ENCODE assay signal across 11 cellular contexts in genomic region chr2:75595541-75596395, GRCh38. TPM values are rescaled to one million over a fixed set of nuclear protein-coding genes. Genes with fewer than 3 reads are reported as not detected.
DNase-seq lines count a peak whose midpoint lies in the region; ATAC-seq and TF ChIP-seq lines count a peak whose summit lies in the region.
"Had no signal": no experiment of that assay in that cellular context is flagged by ENCODE, and none has a peak within 500 bp of the region (broad histone marks: within the 10 kb centered on the region; RNA-seq: fewer than 3 reads in every experiment).

No MANE protein-coding gene starts in this region.

- no peak for TF ChIP-seq CTCF in fibroblast of the aortic adventitia (IDR thresholded peaks at IDR 0.05; ENCODE audit: insufficient read depth, low read length)

- ATAC-seq in SK-N-SH treated with all-trans-retinoic acid at 6 μM for 48 hours = peak; percentile 89

- DNase-seq in H4 (ENCODE audit: low spot score) (peak; percentile 41), fibroblast of the aortic adventitia (ENCODE audit: low read depth) (peak; percentile 92), stromal cell of bone marrow (ENCODE audit: low read depth) (peak; percentile 75), NCI-H510A (lab: John Stamatoyannopoulos, UW) (no peak), activated T-cell treated with anti-CD3 and anti-CD28 coated beads for 4 hours (no peak)
- DNase-seq in activated T-cell treated with anti-CD3 and anti-CD28 coated beads, Interleukin-2, amount 50 U/mL, for 48 hours = no peak
- DNase-seq: DMS153, naive B cell, NCI-H1694, testis had no signal

- no peak overlapping the region for H3K4me3 ChIP-seq in fibroblast of the aortic adventitia (ENCODE audit: low read depth, low read length)
- H3K4me3 ChIP-seq: testis had no signal

TF ChIP-seq in SK-N-SH treated with all-trans-retinoic acid at 6 μM for 48 hours, 23 proteins besides CTCF, POLR2A, EP300 and RAD21:
- peak; percentile 84 for TF ChIP-seq ISL1 (CRISPR knock-in tag; IDR thresholded peaks at IDR 0.05)
- TF ChIP-seq CSRNP3 (CRISPR knock-in tag; IDR thresholded peaks at IDR 0.05) = no peak
- TF ChIP-seq CREB5 (CRISPR knock-in tag; IDR thresholded peaks at IDR 0.05; ENCODE audit: low read depth) = no peak

RNA-seq across cellular contexts. Expression of gene EVA1A, which starts 35.0 kb away (rescaled TPM):
- total RNA-seq in H4 (2014; rRNA removed; shearing (Covaris generic)) = 13.8 and 16.6 TPM in 2 replicates
- total RNA-seq in fibroblast of the aortic adventitia (ENCODE audit: low replicate concordance) = 25.2 and 28.1 TPM in 2 replicates

RNA-seq across cellular contexts. Expression of gene MRPL19, which starts 50.8 kb away (rescaled TPM):
- 67.9 and 70.2 TPM in 2 replicates for total RNA-seq in H4 (2014; rRNA removed; shearing (Covaris generic))
- total RNA-seq in fibroblast of the aortic adventitia (ENCODE audit: low replicate concordance) = 38.0 and 150 TPM in 2 replicates

Comparison
In these comparisons a context has a peak if more than half of its experiments do, and no peak if none do; other contexts are left out.
1. DNase-seq: peak in H4 (single experiment), fibroblast of the aortic adventitia (single experiment) and stromal cell of bone marrow (single experiment); none in NCI-H510A (single experiment), activated T-cell treated with anti-CD3 and anti-CD28 coated beads for 4 hours (single experiment) and activated T-cell treated with anti-CD3 and anti-CD28 coated beads, Interleukin-2, amount 50 U/mL, for 48 hours (0 of 2).